ENCODE assay signal across 1 cellular context in the genomic region with DNA sequence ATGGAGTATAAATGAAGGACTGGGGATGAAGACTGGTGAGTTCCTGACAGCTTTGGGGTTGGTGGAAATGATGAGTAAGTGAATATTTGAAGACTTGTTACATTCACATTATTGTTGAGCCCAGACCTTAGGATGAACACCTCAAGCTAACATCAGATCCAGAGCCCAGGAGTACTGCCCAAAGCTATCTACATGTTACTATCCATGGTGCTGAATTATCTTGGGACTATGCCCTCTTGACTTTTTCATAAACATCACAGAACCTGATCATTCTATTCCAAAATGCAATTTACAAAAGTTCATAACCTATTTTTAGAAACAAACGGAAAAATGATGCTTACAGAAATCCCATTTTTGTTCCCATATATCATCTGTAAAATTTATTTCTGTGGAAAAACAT.
TF ChIP-seq lines count a peak whose summit lies in the region.

No MANE protein-coding gene starts in this region.

TF ChIP-seq in GM12878, 131 proteins besides CTCF, POLR2A, EP300 and RAD21:
- TF ChIP-seq, protein P1, sequence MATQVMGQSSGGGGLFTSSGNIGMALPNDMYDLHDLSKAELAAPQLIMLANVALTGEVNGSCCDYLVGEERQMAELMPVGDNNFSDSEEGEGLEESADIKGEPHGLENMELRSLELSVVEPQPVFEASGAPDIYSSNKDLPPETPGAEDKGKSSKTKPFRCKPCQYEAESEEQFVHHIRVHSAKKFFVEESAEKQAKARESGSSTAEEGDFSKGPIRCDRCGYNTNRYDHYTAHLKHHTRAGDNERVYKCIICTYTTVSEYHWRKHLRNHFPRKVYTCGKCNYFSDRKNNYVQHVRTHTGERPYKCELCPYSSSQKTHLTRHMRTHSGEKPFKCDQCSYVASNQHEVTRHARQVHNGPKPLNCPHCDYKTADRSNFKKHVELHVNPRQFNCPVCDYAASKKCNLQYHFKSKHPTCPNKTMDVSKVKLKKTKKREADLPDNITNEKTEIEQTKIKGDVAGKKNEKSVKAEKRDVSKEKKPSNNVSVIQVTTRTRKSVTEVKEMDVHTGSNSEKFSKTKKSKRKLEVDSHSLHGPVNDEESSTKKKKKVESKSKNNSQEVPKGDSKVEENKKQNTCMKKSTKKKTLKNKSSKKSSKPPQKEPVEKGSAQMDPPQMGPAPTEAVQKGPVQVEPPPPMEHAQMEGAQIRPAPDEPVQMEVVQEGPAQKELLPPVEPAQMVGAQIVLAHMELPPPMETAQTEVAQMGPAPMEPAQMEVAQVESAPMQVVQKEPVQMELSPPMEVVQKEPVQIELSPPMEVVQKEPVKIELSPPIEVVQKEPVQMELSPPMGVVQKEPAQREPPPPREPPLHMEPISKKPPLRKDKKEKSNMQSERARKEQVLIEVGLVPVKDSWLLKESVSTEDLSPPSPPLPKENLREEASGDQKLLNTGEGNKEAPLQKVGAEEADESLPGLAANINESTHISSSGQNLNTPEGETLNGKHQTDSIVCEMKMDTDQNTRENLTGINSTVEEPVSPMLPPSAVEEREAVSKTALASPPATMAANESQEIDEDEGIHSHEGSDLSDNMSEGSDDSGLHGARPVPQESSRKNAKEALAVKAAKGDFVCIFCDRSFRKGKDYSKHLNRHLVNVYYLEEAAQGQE (IDR thresholded peaks at IDR 0.05; ENCODE audit: low read depth, low read length), result peak; percentile 82
- TF ChIP-seq, protein P2, sequence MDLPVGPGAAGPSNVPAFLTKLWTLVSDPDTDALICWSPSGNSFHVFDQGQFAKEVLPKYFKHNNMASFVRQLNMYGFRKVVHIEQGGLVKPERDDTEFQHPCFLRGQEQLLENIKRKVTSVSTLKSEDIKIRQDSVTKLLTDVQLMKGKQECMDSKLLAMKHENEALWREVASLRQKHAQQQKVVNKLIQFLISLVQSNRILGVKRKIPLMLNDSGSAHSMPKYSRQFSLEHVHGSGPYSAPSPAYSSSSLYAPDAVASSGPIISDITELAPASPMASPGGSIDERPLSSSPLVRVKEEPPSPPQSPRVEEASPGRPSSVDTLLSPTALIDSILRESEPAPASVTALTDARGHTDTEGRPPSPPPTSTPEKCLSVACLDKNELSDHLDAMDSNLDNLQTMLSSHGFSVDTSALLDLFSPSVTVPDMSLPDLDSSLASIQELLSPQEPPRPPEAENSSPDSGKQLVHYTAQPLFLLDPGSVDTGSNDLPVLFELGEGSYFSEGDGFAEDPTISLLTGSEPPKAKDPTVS (IDR thresholded peaks at IDR 0.05; ENCODE audit: low read depth, low read length), result no peak
- TF ChIP-seq, protein P3, sequence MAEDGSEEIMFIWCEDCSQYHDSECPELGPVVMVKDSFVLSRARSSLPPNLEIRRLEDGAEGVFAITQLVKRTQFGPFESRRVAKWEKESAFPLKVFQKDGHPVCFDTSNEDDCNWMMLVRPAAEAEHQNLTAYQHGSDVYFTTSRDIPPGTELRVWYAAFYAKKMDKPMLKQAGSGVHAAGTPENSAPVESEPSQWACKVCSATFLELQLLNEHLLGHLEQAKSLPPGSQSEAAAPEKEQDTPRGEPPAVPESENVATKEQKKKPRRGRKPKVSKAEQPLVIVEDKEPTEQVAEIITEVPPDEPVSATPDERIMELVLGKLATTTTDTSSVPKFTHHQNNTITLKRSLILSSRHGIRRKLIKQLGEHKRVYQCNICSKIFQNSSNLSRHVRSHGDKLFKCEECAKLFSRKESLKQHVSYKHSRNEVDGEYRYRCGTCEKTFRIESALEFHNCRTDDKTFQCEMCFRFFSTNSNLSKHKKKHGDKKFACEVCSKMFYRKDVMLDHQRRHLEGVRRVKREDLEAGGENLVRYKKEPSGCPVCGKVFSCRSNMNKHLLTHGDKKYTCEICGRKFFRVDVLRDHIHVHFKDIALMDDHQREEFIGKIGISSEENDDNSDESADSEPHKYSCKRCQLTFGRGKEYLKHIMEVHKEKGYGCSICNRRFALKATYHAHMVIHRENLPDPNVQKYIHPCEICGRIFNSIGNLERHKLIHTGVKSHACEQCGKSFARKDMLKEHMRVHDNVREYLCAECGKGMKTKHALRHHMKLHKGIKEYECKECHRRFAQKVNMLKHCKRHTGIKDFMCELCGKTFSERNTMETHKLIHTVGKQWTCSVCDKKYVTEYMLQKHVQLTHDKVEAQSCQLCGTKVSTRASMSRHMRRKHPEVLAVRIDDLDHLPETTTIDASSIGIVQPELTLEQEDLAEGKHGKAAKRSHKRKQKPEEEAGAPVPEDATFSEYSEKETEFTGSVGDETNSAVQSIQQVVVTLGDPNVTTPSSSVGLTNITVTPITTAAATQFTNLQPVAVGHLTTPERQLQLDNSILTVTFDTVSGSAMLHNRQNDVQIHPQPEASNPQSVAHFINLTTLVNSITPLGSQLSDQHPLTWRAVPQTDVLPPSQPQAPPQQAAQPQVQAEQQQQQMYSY (CRISPR knock-in tag; IDR thresholded peaks at IDR 0.05), result no peak
- TF ChIP-seq, protein P4, sequence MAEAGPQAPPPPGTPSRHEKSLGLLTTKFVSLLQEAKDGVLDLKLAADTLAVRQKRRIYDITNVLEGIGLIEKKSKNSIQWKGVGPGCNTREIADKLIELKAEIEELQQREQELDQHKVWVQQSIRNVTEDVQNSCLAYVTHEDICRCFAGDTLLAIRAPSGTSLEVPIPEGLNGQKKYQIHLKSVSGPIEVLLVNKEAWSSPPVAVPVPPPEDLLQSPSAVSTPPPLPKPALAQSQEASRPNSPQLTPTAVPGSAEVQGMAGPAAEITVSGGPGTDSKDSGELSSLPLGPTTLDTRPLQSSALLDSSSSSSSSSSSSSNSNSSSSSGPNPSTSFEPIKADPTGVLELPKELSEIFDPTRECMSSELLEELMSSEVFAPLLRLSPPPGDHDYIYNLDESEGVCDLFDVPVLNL (IDR thresholded peaks at IDR 0.05; ENCODE audit: low read depth, low read length), result no peak
- no peak for TF ChIP-seq STAT3 (IDR thresholded peaks at IDR 0.05; ENCODE audit: low read depth, low read length)
- TF ChIP-seq CEBPB (IDR thresholded peaks at IDR 0.05; ENCODE audit: borderline replicate concordance in 1 of 2, low read depth in 2 of 2, low read length in 2 of 2), result no peak
- no peak for TF ChIP-seq EZH2 (IDR thresholded peaks at IDR 0.05; ENCODE audit: borderline replicate concordance, control insufficient read depth, low read depth, low read length)
- TF ChIP-seq, protein P5, sequence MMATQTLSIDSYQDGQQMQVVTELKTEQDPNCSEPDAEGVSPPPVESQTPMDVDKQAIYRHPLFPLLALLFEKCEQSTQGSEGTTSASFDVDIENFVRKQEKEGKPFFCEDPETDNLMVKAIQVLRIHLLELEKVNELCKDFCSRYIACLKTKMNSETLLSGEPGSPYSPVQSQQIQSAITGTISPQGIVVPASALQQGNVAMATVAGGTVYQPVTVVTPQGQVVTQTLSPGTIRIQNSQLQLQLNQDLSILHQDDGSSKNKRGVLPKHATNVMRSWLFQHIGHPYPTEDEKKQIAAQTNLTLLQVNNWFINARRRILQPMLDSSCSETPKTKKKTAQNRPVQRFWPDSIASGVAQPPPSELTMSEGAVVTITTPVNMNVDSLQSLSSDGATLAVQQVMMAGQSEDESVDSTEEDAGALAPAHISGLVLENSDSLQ (IDR thresholded peaks at IDR 0.05), result no peak
